ENCODE assay signal across 9 cellular contexts in the genomic region with DNA sequence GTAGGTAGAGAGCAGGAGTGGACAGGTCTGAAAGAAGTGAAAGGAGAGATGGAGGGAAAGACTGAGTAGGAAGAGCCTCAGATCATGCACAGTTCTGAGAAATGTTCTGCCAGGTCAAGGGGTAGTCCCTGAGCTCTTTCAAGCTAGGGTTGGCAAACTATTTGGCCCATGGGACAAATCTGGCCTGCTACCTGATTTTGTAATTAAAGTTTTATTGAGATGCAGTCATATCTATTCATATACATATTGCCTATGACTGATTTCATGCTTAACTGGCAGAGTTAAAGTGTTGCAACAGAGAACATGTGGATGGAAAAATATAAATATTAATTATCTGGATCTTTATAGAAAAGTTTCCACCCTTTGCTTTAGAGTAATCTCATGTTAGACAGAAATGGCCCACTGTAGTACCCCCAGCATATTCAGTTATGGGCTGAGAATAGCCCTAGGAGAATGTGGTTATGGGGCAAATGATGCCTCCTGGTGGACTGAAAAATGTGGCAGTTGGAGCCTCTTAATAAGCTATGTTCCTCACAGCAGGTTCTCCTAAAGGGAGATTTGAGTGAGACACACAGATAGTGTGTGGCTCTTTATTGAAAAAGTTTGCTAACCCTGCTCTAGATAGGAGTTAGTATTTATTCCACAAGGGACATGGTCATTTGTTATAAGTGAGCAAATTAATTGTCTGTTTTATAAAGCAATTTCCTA.
DNase-seq lines count a peak whose midpoint lies in the region; ATAC-seq and TF ChIP-seq lines count a peak whose summit lies in the region.
"Had no signal": no experiment of that assay in that cellular context is flagged by ENCODE, and none has a peak within 500 bp of the region (broad histone marks: within the 10 kb centered on the region; RNA-seq: fewer than 3 reads in every experiment).

No MANE protein-coding gene starts in this region.

- H3K36me3 ChIP-seq in neuronal stem cell (replicated peaks in 1 of 2; ENCODE audit: control insufficient read depth in 2 of 2, insufficient read depth in 2 of 2, low read length in 2 of 2): no peaks in the 10 kb centered on the region
- H3K36me3 ChIP-seq: thyroid gland had no signal

- H3K9me3 ChIP-seq in neuronal stem cell (replicated peaks in 1 of 2; ENCODE audit: control insufficient read depth in 2 of 2, insufficient read depth in 1 of 2, low read depth in 1 of 2, low read length in 2 of 2): no peaks in the 10 kb centered on the region
- H3K9me3 ChIP-seq: thyroid gland had no signal

- no peak overlapping the region for H2AK5ac ChIP-seq in neuronal stem cell (ENCODE audit: low read depth, low read length)

- no peak overlapping the region for H2BK5ac ChIP-seq in neuronal stem cell (ENCODE audit: low read length)

- DNase-seq in DMS53 (lab: John Stamatoyannopoulos, UW) (peak; percentile 72), astrocyte of the hippocampus (ENCODE audit: low read depth, low spot score) (peak; percentile 34), mesothelial cell of epicardium (ENCODE audit: low spot score in 2 of 2, unreplicated experiment in 2 of 2) (no peak), neuronal stem cell (ENCODE audit: low spot score) (no peak), anterior cingulate cortex (lab: John Stamatoyannopoulos, UW) (no peak)

- no peaks in the 10 kb centered on the region for H3K9me3 Mint-ChIP-seq in mesothelial cell of epicardium

- H4K8ac ChIP-seq in neuronal stem cell (ENCODE audit: low read depth, low read length): no peak overlapping the region

- H3K18ac ChIP-seq in neuronal stem cell (ENCODE audit: low read length): no peak overlapping the region

- no peak overlapping the region for H2AFZ ChIP-seq in neuronal stem cell (ENCODE audit: low read length)

- H3K36me3 Mint-ChIP-seq in mesothelial cell of epicardium: no peaks in the 10 kb centered on the region

- no peak overlapping the region for H3K4me3 Mint-ChIP-seq in mesothelial cell of epicardium

- H3K14ac ChIP-seq in neuronal stem cell (ENCODE audit: low read length): no peak overlapping the region

- no peaks in the 10 kb centered on the region for H3K27me3 Mint-ChIP-seq in mesothelial cell of epicardium (ENCODE audit: low read depth)

- H3K9ac ChIP-seq in neuronal stem cell (ENCODE audit: low read depth, low read length, poor library complexity): no peak overlapping the region

- ATAC-seq in GM19395 (IDR thresholded peaks at IDR 0.05; ENCODE audit: unreplicated experiment) (peak; percentile 79), HG03558 (IDR thresholded peaks at IDR 0.05; ENCODE audit: extremely low read depth, unreplicated experiment) (peak; percentile 72), GM18873 (IDR thresholded peaks at IDR 0.05; ENCODE audit: low FRiP score, unreplicated experiment) (no peak)

- H4K91ac ChIP-seq in neuronal stem cell (ENCODE audit: low read depth, low read length, poor library complexity): no peak overlapping the region

- no peak overlapping the region for H3K23ac ChIP-seq in neuronal stem cell (ENCODE audit: low read depth, low read length, poor library complexity)

- H3K4ac ChIP-seq in neuronal stem cell (ENCODE audit: low read length): no peak overlapping the region

- H3K27me3 ChIP-seq in neuronal stem cell (ENCODE audit: control insufficient read depth in 3 of 3, insufficient read depth in 3 of 3, low read depth in 1 of 3, low read length in 3 of 3): no peaks in the 10 kb centered on the region
- H3K27me3 ChIP-seq: thyroid gland had no signal

- no peak overlapping the region for H2BK15ac ChIP-seq in neuronal stem cell (ENCODE audit: low read length)

- TF ChIP-seq CTCF in mesothelial cell of epicardium (IDR thresholded peaks at IDR 0.05; ENCODE audit: unreplicated experiment): peak; percentile 29

- H3K27ac Mint-ChIP-seq in mesothelial cell of epicardium: no peak overlapping the region

- H2BK120ac ChIP-seq in neuronal stem cell (ENCODE audit: low read depth, low read length): no peak overlapping the region

- H3K4me2 ChIP-seq in neuronal stem cell (ENCODE audit: insufficient read depth, low read length, poor library complexity, severe bottlenecking): no peak overlapping the region

- no peaks in the 10 kb centered on the region for H3K4me1 Mint-ChIP-seq in mesothelial cell of epicardium

- H3K27ac ChIP-seq in neuronal stem cell (replicated peaks; ENCODE audit: low read length): no peak overlapping the region
- H3K27ac ChIP-seq: thyroid gland had no signal

- H3K79me1 ChIP-seq in neuronal stem cell (ENCODE audit: low read depth, low read length): no peaks in the 10 kb centered on the region

- H2BK12ac ChIP-seq in neuronal stem cell (ENCODE audit: low read length): no peak overlapping the region

- H3K4me3 ChIP-seq in neuronal stem cell (ENCODE audit: low read length in 2 of 2): no peak overlapping the region
- H3K4me3 ChIP-seq: thyroid gland had no signal

- H3K4me1 ChIP-seq in neuronal stem cell (ENCODE audit: control insufficient read depth in 2 of 2, insufficient read depth in 1 of 2, low read depth in 1 of 2, low read length in 2 of 2): no peaks in the 10 kb centered on the region
- H3K4me1 ChIP-seq: thyroid gland had no signal

Comparison
In these comparisons a context has a peak if more than half of its experiments do, and no peak if none do; other contexts are left out.
1. DNase-seq: peak in DMS53 (single experiment) and astrocyte of the hippocampus (single experiment); none in mesothelial cell of epicardium (0 of 2), neuronal stem cell (single experiment) and anterior cingulate cortex (0 of 58).